In the genomic region with DNA sequence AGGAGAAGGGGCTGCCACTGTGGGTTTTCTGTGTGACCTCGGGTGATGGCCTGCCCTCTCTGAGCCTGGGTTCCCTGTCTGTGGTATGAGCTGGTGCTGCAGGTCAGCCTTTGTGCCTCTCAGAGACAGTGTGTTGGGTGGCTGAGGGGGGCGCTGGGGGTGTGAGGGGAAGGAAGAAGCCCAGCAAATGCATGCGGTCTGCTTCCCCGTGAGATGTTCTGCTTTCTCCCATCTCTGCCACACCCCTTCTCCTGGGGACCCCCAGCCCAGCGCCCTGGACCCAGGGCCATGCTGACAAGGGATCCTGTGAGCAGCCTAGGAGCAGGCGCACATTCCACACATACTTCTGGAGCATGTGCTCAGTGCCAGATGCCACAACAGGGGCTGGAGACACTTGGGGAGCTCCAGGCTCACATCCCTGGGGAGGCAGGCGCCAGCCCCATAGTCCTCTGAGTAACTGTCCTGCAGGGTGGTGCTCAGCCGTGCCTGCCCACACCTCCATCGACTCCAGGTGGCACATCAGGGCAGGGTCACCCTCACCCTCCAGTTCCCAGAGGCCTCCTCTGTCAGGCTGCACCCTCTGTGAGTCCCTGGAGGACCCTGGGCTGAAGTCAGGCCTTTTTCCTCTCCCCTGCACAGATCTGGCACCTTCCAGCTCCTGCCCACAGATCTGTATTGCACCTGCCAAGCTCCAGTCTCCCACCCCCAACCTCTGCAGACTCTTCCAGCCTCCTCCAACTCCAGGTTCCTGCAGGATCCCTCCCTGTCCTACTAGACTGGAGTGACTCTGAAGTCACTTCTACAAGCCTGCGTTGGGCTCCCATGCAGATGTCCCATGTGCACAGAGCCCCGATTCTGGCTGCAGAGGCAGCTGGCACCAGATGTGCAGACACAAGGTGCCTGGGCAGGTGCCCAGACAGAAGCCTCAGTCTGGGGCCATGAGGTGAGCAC, we compare ENCODE assay signal across 22 cellular contexts.
A peak's percentile ranks its signal among the peaks of the same experiment; 100 is the strongest.
DNase-seq lines count a peak whose midpoint lies in the region; ATAC-seq and TF ChIP-seq lines count a peak whose summit lies in the region.
"Had no signal": no experiment of that assay in that cellular context is flagged by ENCODE, and none has a peak within 500 bp of the region (broad histone marks: within the 10 kb centered on the region; RNA-seq: fewer than 3 reads in every experiment).

No MANE protein-coding gene starts in this region.

- no peak overlapping the region for H3K27ac Mint-ChIP-seq in stimulated activated naive CD8-positive, alpha-beta T cell treated with anti-CD3 and anti-CD28 coated beads, Interleukin-15, amount 100 ng/mL, for 72 hours
- H3K27ac Mint-ChIP-seq: activated B cell treated with CpG ODN at 0.5 μM for 24 hours; activated CD4-positive, alpha-beta memory T cell treated with anti-CD3 and anti-CD28 coated beads for 36 hours; activated naive CD4-positive, alpha-beta T cell treated with anti-CD3 and anti-CD28 coated beads, Interleukin-2, amount 10 ng/mL, durations not matched to agents 7 days and 5 days; B cell; mesothelial cell of epicardium; stimulated activated effector memory CD8-positive, alpha-beta T cell treated with anti-CD3 and anti-CD28 coated beads, Interleukin-12 subunit alpha, Interleukin-12 subunit beta, amount 100 ng/mL, for 72 hours had no signal

- no peaks in the 10 kb centered on the region for H3K9me3 Mint-ChIP-seq in stimulated activated naive CD8-positive, alpha-beta T cell treated with anti-CD3 and anti-CD28 coated beads, Interleukin-15, amount 100 ng/mL, for 72 hours

- H3K79me1 ChIP-seq in neuronal stem cell (ENCODE audit: low read depth, low read length), result no peaks in the 10 kb centered on the region

- ATAC-seq in foreskin keratinocyte, result no peak
- ATAC-seq in stimulated activated naive CD8-positive, alpha-beta T cell treated with anti-CD3 and anti-CD28 coated beads, Interleukin-15, amount 100 ng/mL, for 72 hours, result no peak
- ATAC-seq: naive thymus-derived CD8-positive, alpha-beta T cell; stimulated activated effector memory CD8-positive, alpha-beta T cell treated with anti-CD3 and anti-CD28 coated beads, Interleukin-12 subunit alpha, Interleukin-12 subunit beta, amount 100 ng/mL, for 72 hours had no signal

- H3K4me3 ChIP-seq in BLaER1 (no peak overlapping the region), dorsolateral prefrontal cortex (no peak overlapping the region), neuronal stem cell (ENCODE audit: low read length in 2 of 2) (no peak overlapping the region), GM23248 (no peak overlapping the region)
- H3K4me3 ChIP-seq: skin epidermis, testis had no signal

- H2AK5ac ChIP-seq in neuronal stem cell (ENCODE audit: low read depth, low read length), result no peak overlapping the region

- peak overlapping the region; percentile 59 for H3K14ac ChIP-seq in neuronal stem cell (ENCODE audit: low read length)

- peak overlapping the region; percentile 59 for H3K18ac ChIP-seq in neuronal stem cell (ENCODE audit: low read length)

- H3K9me2 ChIP-seq in GM23248 (ENCODE audit: insufficient read depth), result no peaks in the 10 kb centered on the region

- no peaks in the 10 kb centered on the region for H3K79me2 ChIP-seq in GM23248 (ENCODE audit: insufficient read depth)

- H3F3A ChIP-seq in GM23248 (ENCODE audit: insufficient read depth), result no peaks in the 10 kb centered on the region

- TF ChIP-seq CTCF in dorsolateral prefrontal cortex (IDR thresholded peaks at IDR 0.05 in 54 of 56, conservative IDR thresholded peaks at IDR 0.05 in 2 of 56; ENCODE audit: low read depth in 1 of 56, partially characterized antibody in 56 of 56) (no peak), foreskin keratinocyte (conservative IDR thresholded peaks at IDR 0.05) (no peak)

- peak overlapping the region; percentile 30 for H2BK5ac ChIP-seq in neuronal stem cell (ENCODE audit: low read length)

- no peak overlapping the region for H3K4ac ChIP-seq in neuronal stem cell (ENCODE audit: low read length)

- intact Hi-C loops in dorsolateral prefrontal cortex (cut with DNase I), result no loop called here

- no CpG with 5 or more reads among the region's 11 CpGs for WGBS in neuronal stem cell (ENCODE audit: extremely low coverage in 2 of 2, insufficient read length in 2 of 2, insufficient replicate concordance in 1 of 2), 2 donors
- WGBS in GM23248 (ENCODE audit: low coverage in 1 of 2, low lambda C conversion rate in 2 of 2, missing lambda C conversion rate in 2 of 2), 2 experiments, result 14 to 15% methylated on average over 11 of the region's 11 CpGs

- H3K27ac ChIP-seq in BLaER1 (no peak overlapping the region), dorsolateral prefrontal cortex (no peak overlapping the region), neuronal stem cell (replicated peaks; ENCODE audit: low read length) (no peak overlapping the region), foreskin keratinocyte (no peak overlapping the region), GM23248 (no peak overlapping the region)
- H3K27ac ChIP-seq: skin epidermis, testis had no signal

- H3K4me2 ChIP-seq in BLaER1, result peak overlapping the region; percentile 65
- no peak overlapping the region for H3K4me2 ChIP-seq in neuronal stem cell (ENCODE audit: insufficient read depth, low read length, poor library complexity, severe bottlenecking)
- no peak overlapping the region for H3K4me2 ChIP-seq in GM23248 (ENCODE audit: unreplicated experiment)

- no peak overlapping the region for H3K4me3 Mint-ChIP-seq in stimulated activated naive CD8-positive, alpha-beta T cell treated with anti-CD3 and anti-CD28 coated beads, Interleukin-15, amount 100 ng/mL, for 72 hours
- H3K4me3 Mint-ChIP-seq: activated B cell treated with CpG ODN at 0.5 μM for 24 hours; activated CD4-positive, alpha-beta memory T cell treated with anti-CD3 and anti-CD28 coated beads for 36 hours; activated naive CD4-positive, alpha-beta T cell treated with anti-CD3 and anti-CD28 coated beads, Interleukin-2, amount 10 ng/mL, durations not matched to agents 7 days and 5 days; B cell; mesothelial cell of epicardium; naive thymus-derived CD8-positive, alpha-beta T cell; stimulated activated effector memory CD8-positive, alpha-beta T cell treated with anti-CD3 and anti-CD28 coated beads, Interleukin-12 subunit alpha, Interleukin-12 subunit beta, amount 100 ng/mL, for 72 hours had no signal

- peak overlapping the region; percentile 26 for H2BK12ac ChIP-seq in neuronal stem cell (ENCODE audit: low read length)

- DNase-seq in NCI-H1417 (lab: John Stamatoyannopoulos, UW) (peak in 2 of 3 experiments; percentile 36 to 37), NCI-H1417 treated with DMSO at 0.1 percent for 48 hours (lab: John Stamatoyannopoulos, UW) (no peak), dorsolateral prefrontal cortex (peak in 7 of 10 donors; percentile 1 to 42 (median 28)), neuronal stem cell (ENCODE audit: low spot score) (no peak), foreskin keratinocyte (no peak), GM23248 (no peak)
- DNase-seq in stimulated activated naive CD8-positive, alpha-beta T cell treated with anti-CD3 and anti-CD28 coated beads, Interleukin-15, amount 100 ng/mL, for 72 hours, result no peak
- DNase-seq: 8988T; activated B cell treated with CpG ODN at 0.5 μM for 24 hours; activated CD4-positive, alpha-beta memory T cell treated with anti-CD3 and anti-CD28 coated beads for 36 hours; activated naive CD4-positive, alpha-beta T cell treated with anti-CD3 and anti-CD28 coated beads, Interleukin-2, amount 10 ng/mL, durations not matched to agents 7 days and 5 days; Calu3; NCI-H1105; NCI-H510A; stimulated activated CD4-positive, alpha-beta T cell treated with anti-CD3 and anti-CD28 coated beads, Interleukin-2, amount 100 ng/mL, for 24 hours; testis had no signal

- no peaks in the 10 kb centered on the region for H3K4me1 Mint-ChIP-seq in stimulated activated naive CD8-positive, alpha-beta T cell treated with anti-CD3 and anti-CD28 coated beads, Interleukin-15, amount 100 ng/mL, for 72 hours
- H3K4me1 Mint-ChIP-seq: activated B cell treated with CpG ODN at 0.5 μM for 24 hours; activated naive CD4-positive, alpha-beta T cell treated with anti-CD3 and anti-CD28 coated beads, Interleukin-2, amount 10 ng/mL, durations not matched to agents 7 days and 5 days; B cell; stimulated activated effector memory CD8-positive, alpha-beta T cell treated with anti-CD3 and anti-CD28 coated beads, Interleukin-12 subunit alpha, Interleukin-12 subunit beta, amount 100 ng/mL, for 72 hours had no signal

- H2BK15ac ChIP-seq in neuronal stem cell (ENCODE audit: low read length), result no peak overlapping the region

- no peaks in the 10 kb centered on the region for H3K27me3 ChIP-seq in BLaER1
- H3K27me3 ChIP-seq in dorsolateral prefrontal cortex, result peaks cover 0 to 57% (median 27%) of the 10 kb centered on the region in 45 donors
- peaks cover 0 to 6% (median 0%) of the 10 kb centered on the region in 3 experiments for H3K27me3 ChIP-seq in neuronal stem cell (ENCODE audit: control insufficient read depth in 3 of 3, insufficient read depth in 3 of 3, low read depth in 1 of 3, low read length in 3 of 3)
- no peaks in the 10 kb centered on the region for H3K27me3 ChIP-seq in foreskin keratinocyte
- no peaks in the 10 kb centered on the region for H3K27me3 ChIP-seq in GM23248 (replicated peaks; ENCODE audit: insufficient read depth)
- H3K27me3 ChIP-seq: testis had no signal

- H3K9ac ChIP-seq in BLaER1 (peak overlapping the region; percentile 34; the same call in 1 of the 2 replicates), neuronal stem cell (ENCODE audit: low read depth, low read length, poor library complexity) (no peak overlapping the region), GM23248 (no peak overlapping the region)

- H4K91ac ChIP-seq in neuronal stem cell (ENCODE audit: low read depth, low read length, poor library complexity), result no peak overlapping the region

- in situ Hi-C loops in GM23248 (cut with MboI), result no loop called here

- H3K4me1 ChIP-seq in BLaER1 (peaks cover 52% of the 10 kb centered on the region), neuronal stem cell (ENCODE audit: control insufficient read depth in 2 of 2, insufficient read depth in 1 of 2, low read depth in 1 of 2, low read length in 2 of 2) (peaks cover 0 to 12% of the 10 kb centered on the region in 2 donors), foreskin keratinocyte (no peaks in the 10 kb centered on the region), GM23248 (ENCODE audit: insufficient read depth) (no peaks in the 10 kb centered on the region)

- H3K36me3 ChIP-seq in BLaER1 (no peaks in the 10 kb centered on the region), neuronal stem cell (replicated peaks in 1 of 2; ENCODE audit: control insufficient read depth in 2 of 2, insufficient read depth in 2 of 2, low read length in 2 of 2) (no peaks in the 10 kb centered on the region), GM23248 (ENCODE audit: low read depth) (no peaks in the 10 kb centered on the region)

- no peak overlapping the region for H2BK120ac ChIP-seq in neuronal stem cell (ENCODE audit: low read depth, low read length)

- H4K8ac ChIP-seq in neuronal stem cell (ENCODE audit: low read depth, low read length), result no peak overlapping the region

- H4K20me1 ChIP-seq in BLaER1, result no peaks in the 10 kb centered on the region
- no peaks in the 10 kb centered on the region for H4K20me1 ChIP-seq in GM23248 (ENCODE audit: insufficient read depth)

- H3K27me3 Mint-ChIP-seq in stimulated activated naive CD8-positive, alpha-beta T cell treated with anti-CD3 and anti-CD28 coated beads, Interleukin-15, amount 100 ng/mL, for 72 hours, result peaks cover 9% of the 10 kb centered on the region

- no peak overlapping the region for H3K23ac ChIP-seq in neuronal stem cell (ENCODE audit: low read depth, low read length, poor library complexity)

- H3K9me3 ChIP-seq in BLaER1 (no peaks in the 10 kb centered on the region), neuronal stem cell (replicated peaks in 1 of 2; ENCODE audit: control insufficient read depth in 2 of 2, insufficient read depth in 1 of 2, low read depth in 1 of 2, low read length in 2 of 2) (no peaks in the 10 kb centered on the region), GM23248 (ENCODE audit: low read depth) (no peaks in the 10 kb centered on the region)
- H3K9me3 ChIP-seq: testis had no signal

- no peak overlapping the region for H2AFZ ChIP-seq in neuronal stem cell (ENCODE audit: low read length)
- no peak overlapping the region for H2AFZ ChIP-seq in GM23248

Comparison
In these comparisons a context has a peak if more than half of its experiments do, and no peak if none do; other contexts are left out.
1. DNase-seq: peak in NCI-H1417 (2 of 3) and dorsolateral prefrontal cortex (7 of 10); none in NCI-H1417 treated with DMSO at 0.1 percent for 48 hours (single experiment), neuronal stem cell (single experiment), foreskin keratinocyte (0 of 2), GM23248 (single experiment) and stimulated activated naive CD8-positive, alpha-beta T cell treated with anti-CD3 and anti-CD28 coated beads, Interleukin-15, amount 100 ng/mL, for 72 hours (0 of 2).